In genomic region chr9:470795-471194, GRCh38 we compare ENCODE assay signal across 8 cellular contexts. TPM values are rescaled to one million over a fixed set of nuclear protein-coding genes. Genes with fewer than 3 reads are reported as not detected.
DNase-seq lines count a peak whose midpoint lies in the region; ATAC-seq and TF ChIP-seq lines count a peak whose summit lies in the region.

No MANE protein-coding gene starts in this region.

- H3K27ac ChIP-seq in SK-N-SH (ENCODE audit: low read depth in 2 of 2, low read length in 1 of 2) = no peak overlapping the region
- H3K27ac ChIP-seq in stomach smooth muscle (ENCODE audit: low read length) = no peak overlapping the region

- H3K36me3 ChIP-seq in SK-N-SH (replicated peaks in 1 of 2; ENCODE audit: control insufficient read depth in 1 of 2, insufficient read depth in 2 of 2, low read length in 1 of 2) (no peaks in the 10 kb centered on the region), stomach smooth muscle (ENCODE audit: control insufficient read depth in 2 of 2, insufficient read depth in 2 of 2, low read length in 2 of 2) (no peaks in the 10 kb centered on the region)

- no peaks in the 10 kb centered on the region for H3K9me3 Mint-ChIP-seq in activated CD8-positive, alpha-beta T cell treated with anti-CD3 and anti-CD28 coated beads, Interleukin-2, amount 10 ng/mL, durations not matched to agents 7 days and 5 days (ENCODE audit: insufficient read depth)

- peak overlapping the region; percentile 85 for H3K4me3 Mint-ChIP-seq in activated CD8-positive, alpha-beta T cell treated with anti-CD3 and anti-CD28 coated beads, Interleukin-2, amount 10 ng/mL, durations not matched to agents 7 days and 5 days

- peak overlapping the region; percentile 83; the same call in 1 of the 2 replicates for H2AFZ ChIP-seq in SK-N-SH (ENCODE audit: low read depth)

- no peak for TF ChIP-seq RAD21 in SK-N-SH (IDR thresholded peaks at IDR 0.05; ENCODE audit: low read length)

- H3F3A ChIP-seq in SK-N-SH (replicated peaks; ENCODE audit: insufficient read depth) = no peaks in the 10 kb centered on the region

- H3K9me2 ChIP-seq in SK-N-SH = no peaks in the 10 kb centered on the region

- H3K27me3 ChIP-seq in SK-N-SH (ENCODE audit: insufficient read depth) (no peaks in the 10 kb centered on the region), stomach smooth muscle (ENCODE audit: control insufficient read depth in 1 of 2, insufficient read depth in 2 of 2, low read length in 2 of 2) (no peaks in the 10 kb centered on the region)

- peak overlapping the region; percentile 93 for H3K27ac Mint-ChIP-seq in activated CD8-positive, alpha-beta T cell treated with anti-CD3 and anti-CD28 coated beads, Interleukin-2, amount 10 ng/mL, durations not matched to agents 7 days and 5 days

- no peak for TF ChIP-seq CTCF in SK-N-SH (IDR thresholded peaks at IDR 0.05)

- TF ChIP-seq EP300 in SK-N-SH (IDR thresholded peaks at IDR 0.05; ENCODE audit: borderline replicate concordance in 1 of 2, low read depth in 1 of 2, low read length in 1 of 2) = no peak

- POLR2A ChIA-PET in SK-N-SH (lab: Yijun Ruan, JAX) = no interaction called here
- POLR2A ChIA-PET in activated CD8-positive, alpha-beta T cell treated with anti-CD3 and anti-CD28 coated beads, Interleukin-2, amount 10 ng/mL, durations not matched to agents 7 days and 5 days (lab: Charles Lee) = interaction anchor here (0.9 kb wide), 1 partner anchor 28 kb away, joined by 3 read pairs; no protein-coding TSS in a partner anchor

- no peaks in the 10 kb centered on the region for H3K27me3 Mint-ChIP-seq in activated CD8-positive, alpha-beta T cell treated with anti-CD3 and anti-CD28 coated beads, Interleukin-2, amount 10 ng/mL, durations not matched to agents 7 days and 5 days (ENCODE audit: low read depth)

- 0 out of 2 replicates have a peak overlapping the region, but pooled peaks have one; percentile 86 for H3K4me2 ChIP-seq in SK-N-SH

- peaks cover 32% of the 10 kb centered on the region for H3K4me1 Mint-ChIP-seq in activated CD8-positive, alpha-beta T cell treated with anti-CD3 and anti-CD28 coated beads, Interleukin-2, amount 10 ng/mL, durations not matched to agents 7 days and 5 days (ENCODE audit: low read depth)

- no peaks in the 10 kb centered on the region for H4K20me1 ChIP-seq in SK-N-SH (ENCODE audit: insufficient read depth)

- H3K9me3 ChIP-seq in SK-N-SH (no peaks in the 10 kb centered on the region), stomach smooth muscle (ENCODE audit: control insufficient read depth in 2 of 2, low read length in 2 of 2) (no peaks in the 10 kb centered on the region)

- H3K4me1 ChIP-seq in SK-N-SH (ENCODE audit: control insufficient read depth in 1 of 2, insufficient read depth in 2 of 2, low read depth in 1 of 2, low read length in 1 of 2) (peaks cover 0 to 9% of the 10 kb centered on the region in 2 experiments; a peak in 1 of 4 replicates), stomach smooth muscle (ENCODE audit: control insufficient read depth, insufficient read depth, low read length) (peaks cover 17% of the 10 kb centered on the region)

- peak overlapping the region in 1 of 2 experiments; percentile 57; a peak in 2 of 4 replicates for H3K4me3 ChIP-seq in SK-N-SH (ENCODE audit: low read depth in 2 of 2, low read length in 1 of 2)
- peak overlapping the region; percentile 66 to 81 for H3K4me3 ChIP-seq in stomach smooth muscle (ENCODE audit: low read length in 2 of 2)

- CTCF ChIA-PET in SK-N-SH (lab: Yijun Ruan, JAX) = interaction anchor here (1.2 kb wide), 1 partner anchor 458 kb away, joined by 3 read pairs; no protein-coding TSS in a partner anchor
- CTCF ChIA-PET in activated CD8-positive, alpha-beta T cell treated with anti-CD3 and anti-CD28 coated beads, Interleukin-2, amount 10 ng/mL, durations not matched to agents 7 days and 5 days (lab: Charles Lee) = interaction anchor here (0.6 to 1.6 kb wide), 6 partner anchors 34 to 534 kb away, joined by 3 to 7 read pairs (median 3); partner anchors contain the start of gene KANK1

- 89% methylated on average over 1 of the region's 1 CpG for WGBS in SK-N-SH (ENCODE audit: low lambda C conversion rate)

- H3K9ac ChIP-seq in SK-N-SH (no peak overlapping the region), stomach smooth muscle (ENCODE audit: low read length in 2 of 2) (peak overlapping the region; percentile 51 to 74)

- ATAC-seq in SK-N-SH treated with all-trans-retinoic acid at 6 μM for 48 hours (no peak), HG02642 (IDR thresholded peaks at IDR 0.05; ENCODE audit: poor library complexity, unreplicated experiment) (no peak), GM21526 (IDR thresholded peaks at IDR 0.05; ENCODE audit: low FRiP score, unreplicated experiment) (no peak)
- no peak for ATAC-seq in activated CD8-positive, alpha-beta T cell treated with anti-CD3 and anti-CD28 coated beads, Interleukin-2, amount 10 ng/mL, durations not matched to agents 7 days and 5 days

- DNase-seq in SK-N-SH = no peak
- no peak for DNase-seq in activated CD8-positive, alpha-beta T cell treated with anti-CD3 and anti-CD28 coated beads, Interleukin-2, amount 10 ng/mL, durations not matched to agents 7 days and 5 days
- DNase-seq in inferior parietal cortex (ENCODE audit: extremely low spot score) = peak; percentile 6
- DNase-seq in NCI-H146 (lab: John Stamatoyannopoulos, UW) = no peak

- H3K79me2 ChIP-seq in SK-N-SH (ENCODE audit: insufficient read depth) = no peaks in the 10 kb centered on the region

- peaks cover 16% of the 10 kb centered on the region for H3K36me3 Mint-ChIP-seq in activated CD8-positive, alpha-beta T cell treated with anti-CD3 and anti-CD28 coated beads, Interleukin-2, amount 10 ng/mL, durations not matched to agents 7 days and 5 days (ENCODE audit: low read depth)

TF ChIP-seq in SK-N-SH, 30 proteins besides CTCF, POLR2A, EP300 and RAD21:
- TF ChIP-seq USF1 (IDR thresholded peaks at IDR 0.05; ENCODE audit: borderline replicate concordance, low read depth) = no peak
- TF ChIP-seq IRF3 (IDR thresholded peaks at IDR 0.05; ENCODE audit: low read depth, low read length) = no peak
- no peak for TF ChIP-seq GATA2 (CRISPR knock-in tag; IDR thresholded peaks at IDR 0.05)

TF ChIP-seq in SK-N-SH treated with all-trans-retinoic acid at 6 μM for 48 hours, 23 proteins besides CTCF, POLR2A, EP300 and RAD21:
- TF ChIP-seq ZNF565 (CRISPR knock-in tag; conservative IDR thresholded peaks at IDR 0.05; ENCODE audit: low read depth) = no peak
- TF ChIP-seq ZC3H10 (CRISPR knock-in tag; IDR thresholded peaks at IDR 0.05) = no peak
- TF ChIP-seq RARB (CRISPR knock-in tag; IDR thresholded peaks at IDR 0.05) = no peak
- no peak for TF ChIP-seq ZNF8 (CRISPR knock-in tag; IDR thresholded peaks at IDR 0.05)
- TF ChIP-seq ESRRG (CRISPR knock-in tag; IDR thresholded peaks at IDR 0.05) = no peak
- no peak for TF ChIP-seq ARNTL (CRISPR knock-in tag; IDR thresholded peaks at IDR 0.05; ENCODE audit: borderline replicate concordance, low read depth)
- no peak for TF ChIP-seq TSHZ2 (CRISPR knock-in tag; IDR thresholded peaks at IDR 0.05)

RNA-seq across cellular contexts. Expression of gene KANK1, which starts 33.7 kb away (rescaled TPM):
- 14.6 and 19.7 TPM in 2 replicates for polyA plus RNA-seq in SK-N-SH (2012; rRNA removed)
- polyA plus RNA-seq in SK-N-SH (2012; cell fraction: cytosol; rRNA removed) = 10.2 and 12.0 TPM in 2 replicates
- 30.6 and 31.7 TPM in 2 replicates for polyA plus RNA-seq in SK-N-SH (2012; cell fraction: nucleus; rRNA removed)
- total RNA-seq in activated CD8-positive, alpha-beta T cell treated with anti-CD3 and anti-CD28 coated beads, Interleukin-2, amount 10 ng/mL, durations not matched to agents 7 days and 5 days = 1 to 10 TPM; 3.0 to 3.5 TPM
